Comparison of ENCODE assay signal across 40 cellular contexts in genomic region chr1:196866974-196867373, GRCh38. TPM values are rescaled to one million over a fixed set of nuclear protein-coding genes. Genes with fewer than 3 reads are reported as not detected.
"Had no signal": no experiment of that assay in that cellular context is flagged by ENCODE, and none has a peak within 500 bp of the region (broad histone marks: within the 10 kb centered on the region; RNA-seq: fewer than 3 reads in every experiment).

No MANE protein-coding gene starts in this region.

- H3K27ac ChIP-seq: adrenal gland, body of pancreas, brain microvascular endothelial cell, breast epithelium, VCaP had no signal

- H3K4me1 ChIP-seq: adrenal gland, body of pancreas, breast epithelium had no signal

- H3K9me3 ChIP-seq: adrenal gland, body of pancreas had no signal

- H3K27ac Mint-ChIP-seq: activated CD4-positive, alpha-beta memory T cell treated with anti-CD3 and anti-CD28 coated beads for 36 hours; activated CD4-positive, alpha-beta T cell treated with anti-CD3 and anti-CD28 coated beads for 36 hours; activated CD8-positive, alpha-beta T cell treated with anti-CD3 and anti-CD28 coated beads for 36 hours; activated naive CD4-positive, alpha-beta T cell treated with anti-CD3 and anti-CD28 coated beads for 36 hours; activated naive CD4-positive, alpha-beta T cell treated with anti-CD3 and anti-CD28 coated beads, Interleukin-2, amount 50 U/mL, for 72 hours; activated naive CD8-positive, alpha-beta T cell treated with anti-CD3 and anti-CD28 coated beads for 36 hours; activated T-cell treated with anti-CD3 and anti-CD28 coated beads, Interleukin-2, amount 50 U/mL, for 72 hours; activated T-helper 1 cell treated with anti-CD3 and anti-CD28 coated beads, Interleukin-12 subunit alpha, Interleukin-12 subunit beta, Interleukin-2, Interleukin-4 antibody, amounts not matched to agents 30 ng/mL and 10 ng/mL and 1 ng/mL, durations not matched to agents 14 hours and 24 hours and 36 hours; activated T-helper 17 cell treated with anti-CD3 and anti-CD28 coated beads, Interleukin-2, amount 50 U/mL, for 72 hours; T-helper 1 cell treated with Interleukin-12 subunit alpha and Interleukin-12 subunit beta and Interleukin-4 antibody, amounts not matched to agents 30 μg/mL and 1 μg/mL, for 36 hours; T-helper 2 cell treated with Interferon-gamma antibody and Interleukin-4, amounts not matched to agents 5 μg/mL and 100 μg/mL, for 36 hours had no signal

- H3K4me3 Mint-ChIP-seq: activated CD4-positive, alpha-beta memory T cell treated with anti-CD3 and anti-CD28 coated beads for 36 hours; activated CD4-positive, alpha-beta T cell treated with anti-CD3 and anti-CD28 coated beads for 36 hours; activated CD8-positive, alpha-beta T cell treated with anti-CD3 and anti-CD28 coated beads for 36 hours; activated naive CD4-positive, alpha-beta T cell treated with anti-CD3 and anti-CD28 coated beads for 36 hours; activated naive CD8-positive, alpha-beta T cell treated with anti-CD3 and anti-CD28 coated beads for 36 hours; activated T-cell treated with anti-CD3 and anti-CD28 coated beads, Interleukin-2, amount 50 U/mL, for 4 hours; activated T-cell treated with anti-CD3 and anti-CD28 coated beads, Interleukin-2, amount 50 U/mL, for 72 hours; activated T-helper 1 cell treated with anti-CD3 and anti-CD28 coated beads, Interleukin-12 subunit alpha, Interleukin-12 subunit beta, Interleukin-2, Interleukin-4 antibody, amounts not matched to agents 30 ng/mL and 10 ng/mL and 1 ng/mL, durations not matched to agents 14 hours and 24 hours and 36 hours; activated T-helper 17 cell treated with anti-CD3 and anti-CD28 coated beads, Interleukin-2, amount 50 U/mL, for 72 hours; T-helper 1 cell treated with Interleukin-12 subunit alpha and Interleukin-12 subunit beta and Interleukin-4 antibody, amounts not matched to agents 30 μg/mL and 1 μg/mL, for 36 hours; T-helper 2 cell treated with Interferon-gamma antibody and Interleukin-4, amounts not matched to agents 5 μg/mL and 100 μg/mL, for 36 hours had no signal

- ATAC-seq: activated CD4-positive, alpha-beta T cell treated with anti-CD3 and anti-CD28 coated beads for 36 hours; activated CD4-positive, CD25-positive, alpha-beta regulatory T cell treated with anti-CD3 and anti-CD28 coated beads, Interleukin-2, amount 50 U/mL, for 24 hours; activated CD8-positive, alpha-beta T cell treated with anti-CD3 and anti-CD28 coated beads for 36 hours; activated naive CD4-positive, alpha-beta T cell treated with anti-CD3 and anti-CD28 coated beads, Interleukin-2, amount 50 U/mL, for 72 hours; activated T-cell treated with anti-CD3 and anti-CD28 coated beads, Interleukin-2, amount 50 U/mL, for 4 hours; activated T-cell treated with anti-CD3 and anti-CD28 coated beads, Interleukin-2, amount 50 U/mL, for 72 hours; activated T-helper 17 cell treated with anti-CD3 and anti-CD28 coated beads, Interleukin-2, amount 50 U/mL, for 72 hours; body of pancreas had no signal

- H3K36me3 ChIP-seq: adrenal gland, brain microvascular endothelial cell, breast epithelium had no signal

- H3K36me3 Mint-ChIP-seq: activated CD4-positive, alpha-beta memory T cell treated with anti-CD3 and anti-CD28 coated beads for 36 hours; activated naive CD4-positive, alpha-beta T cell treated with anti-CD3 and anti-CD28 coated beads, Interleukin-2, amount 50 U/mL, for 72 hours; activated naive CD8-positive, alpha-beta T cell treated with anti-CD3 and anti-CD28 coated beads for 36 hours had no signal

- H3K27me3 Mint-ChIP-seq: activated CD4-positive, alpha-beta T cell treated with anti-CD3 and anti-CD28 coated beads for 36 hours; activated CD8-positive, alpha-beta T cell treated with anti-CD3 and anti-CD28 coated beads for 36 hours; activated naive CD8-positive, alpha-beta T cell treated with anti-CD3 and anti-CD28 coated beads for 36 hours had no signal

- H3K4me3 ChIP-seq: adrenal gland, body of pancreas, breast epithelium had no signal

- H3K27me3 ChIP-seq: adrenal gland, body of pancreas, brain microvascular endothelial cell, breast epithelium had no signal

- H3K9me3 Mint-ChIP-seq: activated CD4-positive, alpha-beta memory T cell treated with anti-CD3 and anti-CD28 coated beads for 36 hours; activated CD8-positive, alpha-beta T cell treated with anti-CD3 and anti-CD28 coated beads for 36 hours; activated naive CD8-positive, alpha-beta T cell treated with anti-CD3 and anti-CD28 coated beads for 36 hours; activated T-helper 1 cell treated with anti-CD3 and anti-CD28 coated beads, Interleukin-12 subunit alpha, Interleukin-12 subunit beta, Interleukin-2, Interleukin-4 antibody, amounts not matched to agents 30 ng/mL and 10 ng/mL and 1 ng/mL, durations not matched to agents 14 hours and 24 hours and 36 hours; T-helper 1 cell treated with Interleukin-12 subunit alpha and Interleukin-12 subunit beta and Interleukin-4 antibody, amounts not matched to agents 30 μg/mL and 1 μg/mL, for 36 hours; T-helper 2 cell treated with Interferon-gamma antibody and Interleukin-4, amounts not matched to agents 5 μg/mL and 100 μg/mL, for 36 hours had no signal

- H3K4me1 Mint-ChIP-seq: activated CD4-positive, alpha-beta T cell treated with anti-CD3 and anti-CD28 coated beads for 36 hours; activated naive CD8-positive, alpha-beta T cell treated with anti-CD3 and anti-CD28 coated beads for 36 hours; activated T-helper 17 cell treated with anti-CD3 and anti-CD28 coated beads, Interleukin-2, amount 50 U/mL, for 72 hours had no signal

- DNase-seq: activated CD4-positive, alpha-beta memory T cell treated with anti-CD3 and anti-CD28 coated beads for 36 hours; activated CD4-positive, alpha-beta T cell treated with anti-CD3 and anti-CD28 coated beads for 1 hour; activated CD4-positive, alpha-beta T cell treated with anti-CD3 and anti-CD28 coated beads for 36 hours; activated CD4-positive, alpha-beta T cell treated with anti-CD3 and anti-CD28 coated beads for 48 hours; activated CD4-positive, alpha-beta T cell treated with anti-CD3 and anti-CD28 coated beads, Interleukin-2, amount 50 U/mL, for 1 hour; activated CD4-positive, alpha-beta T cell treated with anti-CD3 and anti-CD28 coated beads, Interleukin-2, amount 50 U/mL, for 4 hours; activated CD4-positive, CD25-positive, alpha-beta regulatory T cell; activated CD8-positive, alpha-beta memory T cell treated with anti-CD3 and anti-CD28 coated beads, Interleukin-2, amount 50 U/mL, for 4 hours; activated CD8-positive, alpha-beta T cell treated with anti-CD3 and anti-CD28 coated beads for 36 hours; activated effector memory CD4-positive, alpha-beta T cell treated with anti-CD3 and anti-CD28 coated beads, Interleukin-2, amount 50 U/mL, for 16 hours; activated gamma-delta T cell treated with Interleukin-2 at 50 U/mL for 16 hours; activated naive CD4-positive, alpha-beta T cell; activated naive CD4-positive, alpha-beta T cell treated with anti-CD3 and anti-CD28 coated beads for 36 hours; activated naive CD4-positive, alpha-beta T cell treated with anti-CD3 and anti-CD28 coated beads, Interleukin-2, amount 50 U/mL, for 16 hours; activated naive CD8-positive, alpha-beta T cell treated with anti-CD3 and anti-CD28 coated beads for 36 hours; activated T-cell treated with anti-CD3 and anti-CD28 coated beads for 4 hours; activated T-cell treated with anti-CD3 and anti-CD28 coated beads, Interleukin-2, amount 50 U/mL, for 1 hour; activated T-cell treated with anti-CD3 and anti-CD28 coated beads, Interleukin-2, amount 50 U/mL, for 4 hours; activated T-cell treated with anti-CD3 and anti-CD28 coated beads, Interleukin-2, amount 50 U/mL, for 72 hours; adrenal gland; amniotic stem cell; aorta; body of pancreas; brain microvascular endothelial cell; central memory CD4-positive, alpha-beta T cell; T-helper 1 cell; T-helper 2 cell; T-helper 9 cell had no signal

RNA-seq across cellular contexts. Expression of gene CFHR4, which starts 20.9 kb away (rescaled TPM):
- total RNA-seq: activated CD4-positive, alpha-beta memory T cell treated with anti-CD3 and anti-CD28 coated beads for 36 hours; activated CD4-positive, alpha-beta T cell treated with anti-CD3 and anti-CD28 coated beads for 36 hours; activated CD8-positive, alpha-beta memory T cell treated with anti-CD3 and anti-CD28 coated beads for 36 hours; activated CD8-positive, alpha-beta T cell treated with anti-CD3 and anti-CD28 coated beads for 36 hours; activated naive CD4-positive, alpha-beta T cell treated with anti-CD3 and anti-CD28 coated beads for 36 hours; activated naive CD4-positive, alpha-beta T cell treated with anti-CD3 and anti-CD28 coated beads, Interleukin-2, amount 50 U/mL, for 72 hours; activated naive CD8-positive, alpha-beta T cell treated with anti-CD3 and anti-CD28 coated beads for 36 hours; activated T-cell treated with anti-CD3 and anti-CD28 coated beads, Interleukin-2, amount 50 U/mL, for 4 hours; activated T-cell treated with anti-CD3 and anti-CD28 coated beads, Interleukin-2, amount 50 U/mL, for 72 hours; activated T-helper 1 cell treated with anti-CD3 and anti-CD28 coated beads, Interleukin-12 subunit alpha, Interleukin-12 subunit beta, Interleukin-2, Interleukin-4 antibody, amounts not matched to agents 30 ng/mL and 10 ng/mL and 1 ng/mL, durations not matched to agents 14 hours and 24 hours and 36 hours; activated T-helper 17 cell treated with anti-CD3 and anti-CD28 coated beads, Interleukin-2, amount 50 U/mL, for 72 hours; aorta; astrocyte; body of pancreas; breast epithelium; cardiac septum; cerebellum had no signal

RNA-seq across cellular contexts. Expression of gene CFHR1, which starts 47.4 kb away (rescaled TPM):
- total RNA-seq: activated CD4-positive, alpha-beta memory T cell treated with anti-CD3 and anti-CD28 coated beads for 36 hours; activated CD4-positive, alpha-beta T cell treated with anti-CD3 and anti-CD28 coated beads for 36 hours; activated CD8-positive, alpha-beta memory T cell treated with anti-CD3 and anti-CD28 coated beads for 36 hours; activated CD8-positive, alpha-beta T cell treated with anti-CD3 and anti-CD28 coated beads for 36 hours; activated naive CD4-positive, alpha-beta T cell treated with anti-CD3 and anti-CD28 coated beads for 36 hours; activated naive CD4-positive, alpha-beta T cell treated with anti-CD3 and anti-CD28 coated beads, Interleukin-2, amount 50 U/mL, for 72 hours; activated naive CD8-positive, alpha-beta T cell treated with anti-CD3 and anti-CD28 coated beads for 36 hours; activated T-cell treated with anti-CD3 and anti-CD28 coated beads, Interleukin-2, amount 50 U/mL, for 72 hours; activated T-helper 1 cell treated with anti-CD3 and anti-CD28 coated beads, Interleukin-12 subunit alpha, Interleukin-12 subunit beta, Interleukin-2, Interleukin-4 antibody, amounts not matched to agents 30 ng/mL and 10 ng/mL and 1 ng/mL, durations not matched to agents 14 hours and 24 hours and 36 hours; body of pancreas; breast epithelium; cardiac septum; cerebellum had no signal
